ENCODE assay signal across 1 cellular context in the genomic region with DNA sequence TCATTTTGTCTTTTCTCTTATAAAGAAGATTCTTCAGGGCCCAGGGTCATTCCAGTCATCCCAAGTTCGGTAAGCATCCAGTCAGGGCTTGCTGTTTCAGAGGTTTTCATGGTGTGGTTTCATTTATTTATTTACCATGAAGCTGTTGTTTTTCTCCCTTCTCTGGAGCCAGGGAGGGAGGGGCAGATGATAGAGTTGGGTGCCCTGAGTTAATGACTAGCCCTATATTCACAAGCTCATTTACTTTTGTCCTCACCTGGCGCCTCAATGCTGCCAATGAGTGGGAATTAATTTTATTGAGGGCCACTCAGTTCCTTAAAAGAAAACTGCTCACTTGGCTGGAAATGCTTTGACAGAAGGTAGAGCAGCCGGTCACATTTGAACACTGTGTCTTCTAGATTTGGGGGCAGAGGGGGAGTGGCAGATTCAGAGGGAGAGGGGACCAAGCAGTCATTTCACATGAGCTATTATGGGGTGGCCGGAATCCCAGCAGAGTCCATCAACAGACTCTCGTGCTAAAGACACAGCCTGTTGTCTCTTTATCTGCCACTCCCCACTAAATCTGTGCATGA.
TF ChIP-seq lines count a peak whose summit lies in the region.

No MANE protein-coding gene starts in this region.

TF ChIP-seq in WTC11, 78 proteins besides CTCF, POLR2A, EP300 and RAD21 (continued from another document):
- TF ChIP-seq STAT6 (CRISPR knock-in tag; conservative IDR thresholded peaks at IDR 0.05; ENCODE audit: low read depth) (no peak), ZNF396 (CRISPR knock-in tag; IDR thresholded peaks at IDR 0.05; ENCODE audit: borderline replicate concordance) (no peak), OVOL2 (CRISPR knock-in tag; IDR thresholded peaks at IDR 0.05; ENCODE audit: borderline replicate concordance) (no peak), FOXP4 (CRISPR knock-in tag; IDR thresholded peaks at IDR 0.05) (no peak)
- TF ChIP-seq, protein P1, sequence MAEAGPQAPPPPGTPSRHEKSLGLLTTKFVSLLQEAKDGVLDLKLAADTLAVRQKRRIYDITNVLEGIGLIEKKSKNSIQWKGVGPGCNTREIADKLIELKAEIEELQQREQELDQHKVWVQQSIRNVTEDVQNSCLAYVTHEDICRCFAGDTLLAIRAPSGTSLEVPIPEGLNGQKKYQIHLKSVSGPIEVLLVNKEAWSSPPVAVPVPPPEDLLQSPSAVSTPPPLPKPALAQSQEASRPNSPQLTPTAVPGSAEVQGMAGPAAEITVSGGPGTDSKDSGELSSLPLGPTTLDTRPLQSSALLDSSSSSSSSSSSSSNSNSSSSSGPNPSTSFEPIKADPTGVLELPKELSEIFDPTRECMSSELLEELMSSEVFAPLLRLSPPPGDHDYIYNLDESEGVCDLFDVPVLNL (CRISPR knock-in tag; IDR thresholded peaks at IDR 0.05; ENCODE audit: borderline replicate concordance, low read depth), result no peak
TF ChIP-seq in WTC11: peak in this region for 0.
